Comparison of ENCODE assay signal across 9 cellular contexts in genomic region chr12:1917172-1918070, GRCh38. TPM values are rescaled to one million over a fixed set of nuclear protein-coding genes. Genes with fewer than 3 reads are reported as not detected.
DNase-seq lines count a peak whose midpoint lies in the region; ATAC-seq and TF ChIP-seq lines count a peak whose summit lies in the region.
"Had no signal": no experiment of that assay in that cellular context is flagged by ENCODE, and none has a peak within 500 bp of the region (broad histone marks: within the 10 kb centered on the region; RNA-seq: fewer than 3 reads in every experiment).

No MANE protein-coding gene starts in this region.

- H3K9me3 ChIP-seq in testis: no peaks in the 10 kb centered on the region

- H3K4me1 Mint-ChIP-seq in activated T-cell treated with anti-CD3 and anti-CD28 coated beads, Interleukin-2, amount 50 U/mL, for 72 hours (ENCODE audit: low read depth): peaks cover 18% of the 10 kb centered on the region

- H3K36me3 ChIP-seq in testis (ENCODE audit: low read depth, missing control alignments): no peaks in the 10 kb centered on the region

- TF ChIP-seq POLR2A in testis (IDR thresholded peaks at IDR 0.05): no peak

- TF ChIP-seq CTCF in testis (IDR thresholded peaks at IDR 0.05): no peak

- H3K36me3 Mint-ChIP-seq in activated T-cell treated with anti-CD3 and anti-CD28 coated beads, Interleukin-2, amount 50 U/mL, for 72 hours (ENCODE audit: insufficient read depth in 2 of 2): no peaks in the 10 kb centered on the region

- peak overlapping the region in 1 of 2 donors; percentile 18 for H3K4me3 ChIP-seq in testis

- no peak for ATAC-seq in activated T-cell treated with anti-CD3 and anti-CD28 coated beads, Interleukin-2, amount 50 U/mL, for 72 hours (replicated peaks in 1 of 2)
- no peak for ATAC-seq in HG03108 (IDR thresholded peaks at IDR 0.05; ENCODE audit: unreplicated experiment)

- H3K27ac ChIP-seq in testis: peak overlapping the region; percentile 25 to 77

- DNase-seq in activated T-cell treated with anti-CD3 and anti-CD28 coated beads, Interleukin-2, amount 50 U/mL, for 1 hour: peak; percentile 7
- DNase-seq in activated T-cell treated with anti-CD3 and anti-CD28 coated beads, Interleukin-2, amount 50 U/mL, for 72 hours: no peak
- DNase-seq in SKM-1 treated with dmso at 0.1 percent for 144 hours (lab: John Stamatoyannopoulos, UW; ENCODE audit: unreplicated experiment) (peak; percentile 58), islet precursor cell (peak; percentile 52), testis (peak; percentile 38), NCI-H2171 (lab: John Stamatoyannopoulos, UW) (no peak), H4 (ENCODE audit: low spot score) (no peak)
- DNase-seq: glutamatergic neuron had no signal

- H3K27me3 Mint-ChIP-seq in activated T-cell treated with anti-CD3 and anti-CD28 coated beads, Interleukin-2, amount 50 U/mL, for 72 hours (ENCODE audit: low read depth): peaks cover 12% of the 10 kb centered on the region

- no peaks in the 10 kb centered on the region for H3K9me3 Mint-ChIP-seq in activated T-cell treated with anti-CD3 and anti-CD28 coated beads, Interleukin-2, amount 50 U/mL, for 72 hours

- H3K4me1 ChIP-seq in testis: peaks cover 27% of the 10 kb centered on the region

- no peak overlapping the region for H3K4me3 Mint-ChIP-seq in activated T-cell treated with anti-CD3 and anti-CD28 coated beads, Interleukin-2, amount 50 U/mL, for 72 hours

- no peaks in the 10 kb centered on the region for H3K27me3 ChIP-seq in testis

- H3K27ac Mint-ChIP-seq in activated T-cell treated with anti-CD3 and anti-CD28 coated beads, Interleukin-2, amount 50 U/mL, for 72 hours: no peak overlapping the region

- intact Hi-C loops in testis (cut with DNase I; ENCODE audit: low total_unique reads): no loop called here

- 65 to 70% methylated on average over 22 of the region's 22 CpGs for WGBS in testis, 2 donors

RNA-seq across cellular contexts. Expression of gene CACNA2D4, which starts 1.0 kb away (rescaled TPM):
- 1 to 10 TPM; 6.0 to 7.2 TPM for total RNA-seq in activated T-cell treated with anti-CD3 and anti-CD28 coated beads, Interleukin-2, amount 50 U/mL, for 72 hours
- 10 to 100 TPM; 15.8 to 18.3 TPM for total RNA-seq in testis
- polyA plus RNA-seq in testis (ENCODE audit: insufficient read depth, low read depth, low replicate concordance): 10.8 TPM
- total RNA-seq in H4 (2014; rRNA removed; shearing (Covaris generic)): not detected in 2 replicates

Comparison
In these comparisons a context has a peak if more than half of its experiments do, and no peak if none do; other contexts are left out.
1. DNase-seq: peak in activated T-cell treated with anti-CD3 and anti-CD28 coated beads, Interleukin-2, amount 50 U/mL, for 1 hour (single experiment), SKM-1 treated with dmso at 0.1 percent for 144 hours (single experiment), islet precursor cell (single experiment) and testis (single experiment); none in activated T-cell treated with anti-CD3 and anti-CD28 coated beads, Interleukin-2, amount 50 U/mL, for 72 hours (0 of 2), NCI-H2171 (single experiment) and H4 (single experiment).